Comparison of ENCODE assay signal across 12 cellular contexts in genomic region chrY:20798351-20799049, GRCh38. TPM values are rescaled to one million over a fixed set of nuclear protein-coding genes. Genes with fewer than 3 reads are reported as not detected.
A peak's percentile ranks its signal among the peaks of the same experiment; 100 is the strongest.
DNase-seq lines count a peak whose midpoint lies in the region; ATAC-seq and TF ChIP-seq lines count a peak whose summit lies in the region.
"Had no signal": no experiment of that assay in that cellular context is flagged by ENCODE, and none has a peak within 500 bp of the region (broad histone marks: within the 10 kb centered on the region; RNA-seq: fewer than 3 reads in every experiment).

No MANE protein-coding gene starts in this region.

- H3K9me3 Mint-ChIP-seq in activated CD8-positive, alpha-beta memory T cell treated with anti-CD3 and anti-CD28 coated beads, Interleukin-2, amount 10 ng/mL, durations not matched to agents 7 days and 5 days (ENCODE audit: low read depth), result no peaks in the 10 kb centered on the region

- peaks cover 22% of the 10 kb centered on the region for H3K4me1 Mint-ChIP-seq in activated CD8-positive, alpha-beta memory T cell treated with anti-CD3 and anti-CD28 coated beads, Interleukin-2, amount 10 ng/mL, durations not matched to agents 7 days and 5 days

- peaks cover 3% of the 10 kb centered on the region for H3K27me3 Mint-ChIP-seq in activated CD8-positive, alpha-beta memory T cell treated with anti-CD3 and anti-CD28 coated beads, Interleukin-2, amount 10 ng/mL, durations not matched to agents 7 days and 5 days

- peak overlapping the region; percentile 53 for H3K4me3 ChIP-seq in OCI-LY7 (ENCODE audit: low read depth, low read length, poor library complexity, severe bottlenecking)
- no peak overlapping the region for H3K4me3 ChIP-seq in PC-3 (ENCODE audit: low read length)
- H3K4me3 ChIP-seq: mucosa of descending colon had no signal

- H2AFZ ChIP-seq in OCI-LY7 (ENCODE audit: low read length), result no peak overlapping the region
- no peak overlapping the region for H2AFZ ChIP-seq in PC-3 (ENCODE audit: low read length)

- H3K4me2 ChIP-seq in OCI-LY7 (ENCODE audit: low read length), result peak overlapping the region; percentile 72
- no peak overlapping the region for H3K4me2 ChIP-seq in PC-3 (ENCODE audit: low read length)

- H3K4me3 Mint-ChIP-seq in activated CD8-positive, alpha-beta memory T cell treated with anti-CD3 and anti-CD28 coated beads, Interleukin-2, amount 10 ng/mL, durations not matched to agents 7 days and 5 days, result peak overlapping the region; percentile 80

- H3K36me3 ChIP-seq in OCI-LY7 (ENCODE audit: insufficient read depth, low read length) (no peaks in the 10 kb centered on the region), PC-3 (ENCODE audit: low read depth, low read length) (no peaks in the 10 kb centered on the region)

- no peaks in the 10 kb centered on the region for H3K9me3 ChIP-seq in OCI-LY7 (ENCODE audit: low read length)
- no peaks in the 10 kb centered on the region for H3K9me3 ChIP-seq in PC-3 (ENCODE audit: low read length)
- H3K9me3 ChIP-seq: mucosa of descending colon had no signal

- peak; percentile 59 for DNase-seq in activated CD8-positive, alpha-beta memory T cell treated with anti-CD3 and anti-CD28 coated beads, Interleukin-2, amount 10 ng/mL, durations not matched to agents 7 days and 5 days
- DNase-seq in activated CD8-positive, alpha-beta memory T cell treated with anti-CD3 and anti-CD28 coated beads, Interleukin-2, amount 50 U/mL, for 4 hours, result no peak
- DNase-seq in OCI-LY7 (ENCODE audit: low spot score) (peak; percentile 49), C1 segment of cervical spinal cord (lab: John Stamatoyannopoulos, UW) (no peak), T-helper 9 cell (no peak), PC-3 (no peak)
- DNase-seq in stimulated activated CD4-positive, alpha-beta T cell treated with anti-CD3 and anti-CD28 coated beads, Interleukin-2, amount 100 ng/mL, for 4 hours (ENCODE audit: low read depth), result peak; percentile 0
- DNase-seq: NCI-H69 had no signal

- no peak overlapping the region for H3K9ac ChIP-seq in PC-3 (ENCODE audit: low read length)

- H3K79me2 ChIP-seq in OCI-LY7 (ENCODE audit: insufficient read depth, low read depth, low read length), result no peaks in the 10 kb centered on the region
- H3K79me2 ChIP-seq in PC-3 (ENCODE audit: low read length), result no peaks in the 10 kb centered on the region

- intact Hi-C loops in OCI-LY7 (cut with micrococcal nuclease; ENCODE audit: unreplicated experiment) (loop anchor here (2.0 kb wide), 1 partner anchor 224 kb away; the partner anchor contains the start of gene EIF1AY), PC-3 (cut with micrococcal nuclease) (no loop called here)

- no peak overlapping the region for H3K27ac ChIP-seq in OCI-LY7 (ENCODE audit: low read depth, low read length, poor library complexity, severe bottlenecking)
- H3K27ac ChIP-seq in PC-3 (ENCODE audit: low read length), result no peak overlapping the region

- TF ChIP-seq CTCF in OCI-LY7 (conservative IDR thresholded peaks at IDR 0.05; ENCODE audit: low read length) (no peak), PC-3 (conservative IDR thresholded peaks at IDR 0.05; ENCODE audit: low read depth, low read length) (no peak)

- H3K27ac Mint-ChIP-seq in activated CD8-positive, alpha-beta memory T cell treated with anti-CD3 and anti-CD28 coated beads, Interleukin-2, amount 10 ng/mL, durations not matched to agents 7 days and 5 days, result peak overlapping the region; percentile 96

- H3F3A ChIP-seq in PC-3 (ENCODE audit: low read length, unreplicated experiment), result no peaks in the 10 kb centered on the region

- H3K4me1 ChIP-seq in OCI-LY7 (ENCODE audit: insufficient read depth, low read length, poor library complexity, severe bottlenecking), result peaks cover 13% of the 10 kb centered on the region
- no peaks in the 10 kb centered on the region for H3K4me1 ChIP-seq in PC-3 (ENCODE audit: insufficient read depth, low read length)

- BruUV-seq in OCI-LY7 (replicated peaks; lab: Mats Ljungman, UMichigan) (no TSS peak), PC-3 (replicated peaks; lab: Mats Ljungman, UMichigan) (no TSS peak)

- H3K27me3 ChIP-seq in PC-3 (ENCODE audit: low read length), result no peaks in the 10 kb centered on the region

- H4K20me1 ChIP-seq in OCI-LY7 (ENCODE audit: insufficient read depth, low read length), result no peaks in the 10 kb centered on the region
- no peaks in the 10 kb centered on the region for H4K20me1 ChIP-seq in PC-3 (ENCODE audit: low read length)

- peak; percentile 86 for ATAC-seq in activated CD8-positive, alpha-beta memory T cell treated with anti-CD3 and anti-CD28 coated beads, Interleukin-2, amount 10 ng/mL, durations not matched to agents 7 days and 5 days
- peak; percentile 85 for ATAC-seq in HG02623 (IDR thresholded peaks at IDR 0.05; ENCODE audit: unreplicated experiment)
- ATAC-seq in PC-3, result no peak
- ATAC-seq: mucosa of descending colon, sciatic nerve had no signal

- CTCF ChIA-PET in activated CD8-positive, alpha-beta memory T cell treated with anti-CD3 and anti-CD28 coated beads, Interleukin-2, amount 10 ng/mL, durations not matched to agents 7 days and 5 days (lab: Charles Lee), result no interaction called here
- CTCF ChIA-PET in OCI-LY7 (lab: Charles Lee; ENCODE audit: unreplicated experiment), result no interaction called here
- CTCF ChIA-PET in PC-3 (lab: Charles Lee), result no interaction called here

- H3K9me2 ChIP-seq in OCI-LY7 (ENCODE audit: insufficient read depth, low read length), result no peaks in the 10 kb centered on the region
- no peaks in the 10 kb centered on the region for H3K9me2 ChIP-seq in PC-3 (replicated peaks; ENCODE audit: low read length)

- peaks cover 7% of the 10 kb centered on the region for H3K36me3 Mint-ChIP-seq in activated CD8-positive, alpha-beta memory T cell treated with anti-CD3 and anti-CD28 coated beads, Interleukin-2, amount 10 ng/mL, durations not matched to agents 7 days and 5 days

- POLR2A ChIA-PET in OCI-LY7 (lab: Charles Lee) (interaction anchor here (0.8 kb wide), 1 partner anchor 58 kb away, joined by 5 read pairs; no protein-coding TSS in a partner anchor), PC-3 (lab: Charles Lee; ENCODE audit: unreplicated experiment) (no interaction called here)

RNA-seq across cellular contexts. Expression of gene RPS4Y2, which starts 42.6 kb away (rescaled TPM):
- under 1 TPM; 0.38 to 0.40 TPM for total RNA-seq in activated CD8-positive, alpha-beta memory T cell treated with anti-CD3 and anti-CD28 coated beads, Interleukin-2, amount 10 ng/mL, durations not matched to agents 7 days and 5 days
- not detected in 2 replicates for total RNA-seq in OCI-LY7 (2014; rRNA removed; shearing (Covaris generic))
- total RNA-seq in OCI-LY7 (2022) (not detected in 2 replicates), PC-3 (2014; rRNA removed) (not detected in 2 replicates)
- total RNA-seq: M059J, mucosa of descending colon, sciatic nerve had no signal

Comparison
In these comparisons a context has a peak if more than half of its experiments do, and no peak if none do; other contexts are left out.
1. DNase-seq: peak in activated CD8-positive, alpha-beta memory T cell treated with anti-CD3 and anti-CD28 coated beads, Interleukin-2, amount 10 ng/mL, durations not matched to agents 7 days and 5 days (single experiment), OCI-LY7 (single experiment) and stimulated activated CD4-positive, alpha-beta T cell treated with anti-CD3 and anti-CD28 coated beads, Interleukin-2, amount 100 ng/mL, for 4 hours (single experiment); none in activated CD8-positive, alpha-beta memory T cell treated with anti-CD3 and anti-CD28 coated beads, Interleukin-2, amount 50 U/mL, for 4 hours (single experiment), C1 segment of cervical spinal cord (0 of 14), T-helper 9 cell (single experiment) and PC-3 (single experiment).